10 cellular contexts compared by ENCODE assay signal in the genomic region with DNA sequence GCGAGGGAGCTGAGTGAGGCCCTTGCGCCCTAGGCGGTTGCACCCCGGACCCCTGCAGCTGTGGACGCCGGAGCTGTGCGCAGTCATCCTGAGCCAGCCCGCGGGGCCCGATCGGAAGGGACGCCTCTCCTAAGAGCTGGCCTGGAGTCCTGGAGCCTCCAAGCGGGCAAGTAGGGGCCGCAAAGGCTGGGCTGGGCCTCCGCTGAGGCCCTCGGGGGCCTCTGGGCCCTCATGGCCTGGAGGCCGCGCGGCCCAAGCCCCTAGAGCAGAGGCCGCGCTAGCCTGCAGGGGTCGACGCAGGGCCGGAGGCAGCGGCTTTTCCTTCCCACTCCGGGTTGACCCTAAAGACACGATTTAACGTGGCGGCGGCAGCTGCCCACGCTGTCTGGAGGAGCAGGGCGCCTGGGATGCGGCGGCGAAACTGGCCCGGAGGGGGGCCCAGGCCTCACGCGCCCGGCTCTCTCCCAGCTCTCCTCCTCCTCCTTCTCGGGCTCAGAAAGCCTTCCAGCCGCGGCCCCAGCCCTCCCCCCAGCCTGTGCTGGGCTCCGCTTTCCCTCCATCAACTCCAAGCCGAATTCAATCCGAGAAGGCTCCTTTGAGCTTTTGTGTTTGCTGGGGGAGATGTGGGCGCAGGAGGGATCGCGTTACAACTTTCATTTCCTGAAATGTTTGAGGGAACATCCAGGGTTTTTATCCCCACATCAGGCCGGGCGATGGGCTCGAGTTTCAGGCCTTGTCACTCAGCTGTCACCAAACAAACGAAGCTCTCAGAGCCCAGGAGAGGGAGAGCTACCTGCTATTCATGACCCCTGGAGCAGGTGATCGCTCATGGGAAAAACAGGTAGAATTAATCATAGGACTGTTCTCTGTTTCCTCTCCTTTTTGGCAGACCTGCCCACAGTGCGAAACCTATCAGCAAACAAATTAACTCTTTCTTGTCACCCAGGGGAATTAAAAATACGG. TPM values are rescaled to one million over a fixed set of nuclear protein-coding genes. Genes with fewer than 3 reads are reported as not detected.
DNase-seq lines count a peak whose midpoint lies in the region; ATAC-seq and TF ChIP-seq lines count a peak whose summit lies in the region.
"Had no signal": no experiment of that assay in that cellular context is flagged by ENCODE, and none has a peak within 500 bp of the region (broad histone marks: within the 10 kb centered on the region; RNA-seq: fewer than 3 reads in every experiment).

No MANE protein-coding gene starts in this region.

- TF ChIP-seq CTCF in RWPE2 (IDR thresholded peaks at IDR 0.05; ENCODE audit: poor library complexity, severe bottlenecking) (no peak), fibroblast of pulmonary artery (IDR thresholded peaks at IDR 0.05; ENCODE audit: low read length, missing control alignments) (no peak), progenitor cell of endocrine pancreas (IDR thresholded peaks at IDR 0.05; ENCODE audit: unreplicated experiment) (peak; percentile 10)

- no peak overlapping the region for H3K4me3 ChIP-seq in RWPE2 (ENCODE audit: severe bottlenecking)
- peak overlapping the region; percentile 22 for H3K4me3 ChIP-seq in fibroblast of pulmonary artery (replicated peaks; ENCODE audit: low read depth, low read length)

- ATAC-seq in RWPE2 (ENCODE audit: low read depth) = no peak
- ATAC-seq in GM18517 (IDR thresholded peaks at IDR 0.05; ENCODE audit: unreplicated experiment) = no peak
- ATAC-seq in HG02763 (IDR thresholded peaks at IDR 0.05; ENCODE audit: unreplicated experiment) = no peak
- no peak for ATAC-seq in GM21737 (IDR thresholded peaks at IDR 0.05; ENCODE audit: unreplicated experiment)

- H3K4me1 Mint-ChIP-seq in progenitor cell of endocrine pancreas (ENCODE audit: low read depth) = peaks cover 4% of the 10 kb centered on the region

- 0 out of 2 replicates have a peak, but pooled peaks cover 4% of the 10 kb centered on the region for H3K4me1 ChIP-seq in ES-I3 (ENCODE audit: insufficient read depth, low read length)
- no peaks in the 10 kb centered on the region for H3K4me1 ChIP-seq in RWPE2 (ENCODE audit: insufficient read depth, poor library complexity, severe bottlenecking)

- no peaks in the 10 kb centered on the region for H3K36me3 Mint-ChIP-seq in progenitor cell of endocrine pancreas (ENCODE audit: insufficient read depth)

- peak overlapping the region; percentile 59 for H3K9ac ChIP-seq in ES-I3 (ENCODE audit: low read depth, low read length)

- no peaks in the 10 kb centered on the region for H3K9me3 ChIP-seq in ES-I3 (ENCODE audit: control insufficient read depth, insufficient read depth, low read length)
- no peaks in the 10 kb centered on the region for H3K9me3 ChIP-seq in RWPE2 (ENCODE audit: severe bottlenecking)
- H3K9me3 ChIP-seq: transverse colon had no signal

- no peaks in the 10 kb centered on the region for H3K36me3 ChIP-seq in ES-I3 (ENCODE audit: insufficient read depth, low read length)
- no peaks in the 10 kb centered on the region; the same call in 1 of the 2 replicates for H3K36me3 ChIP-seq in RWPE2 (ENCODE audit: low read depth)
- H3K36me3 ChIP-seq: transverse colon had no signal

- DNase-seq in RWPE2 (ENCODE audit: low spot score) (peak; percentile 70), fibroblast of pulmonary artery (ENCODE audit: low read depth) (no peak), progenitor cell of endocrine pancreas (ENCODE audit: low spot score, unreplicated experiment) (peak; percentile 27), pons (ENCODE audit: low spot score) (no peak)
- DNase-seq: transverse colon had no signal

- H3K27me3 Mint-ChIP-seq in progenitor cell of endocrine pancreas = peaks cover 76% of the 10 kb centered on the region

- H3K4me3 Mint-ChIP-seq in progenitor cell of endocrine pancreas (ENCODE audit: low read depth) = peak overlapping the region; percentile 61

- H3K27ac Mint-ChIP-seq in progenitor cell of endocrine pancreas = no peak overlapping the region

- H3K27ac ChIP-seq in RWPE2 (ENCODE audit: poor library complexity, severe bottlenecking) = no peak overlapping the region
- H3K27ac ChIP-seq: transverse colon, VCaP had no signal

- no peaks in the 10 kb centered on the region for H3K9me3 Mint-ChIP-seq in progenitor cell of endocrine pancreas (ENCODE audit: low read depth)

- no peaks in the 10 kb centered on the region for H3K27me3 ChIP-seq in RWPE2 (ENCODE audit: insufficient read depth, poor library complexity, severe bottlenecking)

RNA-seq across cellular contexts. Expression of a gene that starts 11.5 kb away (rescaled TPM):
- total RNA-seq in progenitor cell of endocrine pancreas = 0.79 and 1.0 TPM in 2 replicates

Comparison
In these comparisons a context has a peak if more than half of its experiments do, and no peak if none do; other contexts are left out.
1. DNase-seq: peak in RWPE2 (single experiment) and progenitor cell of endocrine pancreas (single experiment); none in fibroblast of pulmonary artery (single experiment) and pons (single experiment).